16 cellular contexts compared by ENCODE assay signal in the genomic region with DNA sequence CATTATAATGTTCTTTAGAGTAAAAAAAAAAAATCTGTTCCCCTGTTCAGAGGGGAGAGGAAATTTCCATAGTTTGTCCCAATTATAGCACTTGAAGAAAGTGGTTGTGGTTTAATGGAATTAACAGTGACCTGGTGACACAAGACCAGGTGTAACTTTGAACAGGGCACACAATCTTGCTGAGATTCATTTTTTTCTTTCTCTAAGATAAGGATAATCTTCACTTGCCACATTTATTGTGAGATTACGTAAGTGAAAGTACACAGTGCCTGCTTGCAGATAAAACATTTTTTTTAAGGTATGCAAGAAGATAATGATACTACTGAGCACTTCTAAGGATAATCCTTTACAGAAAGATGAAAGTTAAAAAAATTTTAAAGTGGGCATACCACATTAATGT.
DNase-seq lines count a peak whose midpoint lies in the region; ATAC-seq, FAIRE-seq and TF ChIP-seq lines count a peak whose summit lies in the region.
"Had no signal": no experiment of that assay in that cellular context is flagged by ENCODE, and none has a peak within 500 bp of the region (broad histone marks: within the 10 kb centered on the region; RNA-seq: fewer than 3 reads in every experiment).

No MANE protein-coding gene starts in this region.

- no peak overlapping the region for H3K27ac ChIP-seq in small intestine (ENCODE audit: low read depth in 1 of 2, low read length in 1 of 2)
- H3K27ac ChIP-seq: 22Rv1, GM23248 had no signal

- no peaks in the 10 kb centered on the region for H3K9me3 ChIP-seq in small intestine (ENCODE audit: control insufficient read depth, low read depth)

- FAIRE-seq in small intestine (lab: Jason Lieb, UNC), result no peak
- FAIRE-seq: H54, HTR-8/SVneo had no signal

- DNase-seq in NCI-H146 (lab: John Stamatoyannopoulos, UW) (peak; percentile 36), NCI-H146 treated with DMSO at 0.1 percent for 48 hours (lab: John Stamatoyannopoulos, UW; ENCODE audit: unreplicated experiment) (no peak), amniotic epithelial cell (ENCODE audit: low read depth) (peak; percentile 76), fibroblast of villous mesenchyme (ENCODE audit: low read depth) (peak; percentile 70), small intestine (peak; percentile 39), NCI-H748 (lab: John Stamatoyannopoulos, UW; ENCODE audit: unreplicated experiment) (no peak)
- DNase-seq: CD8-positive, alpha-beta T cell; COR-L47; GF-D8; GM23248 had no signal

- no peak for TF ChIP-seq CTCF in fibroblast of villous mesenchyme (IDR thresholded peaks at IDR 0.05; ENCODE audit: insufficient read depth, low read depth, low read length)

- H3K27me3 ChIP-seq in small intestine (ENCODE audit: control insufficient read depth in 2 of 2, insufficient read depth in 2 of 2, low read length in 2 of 2), result no peaks in the 10 kb centered on the region

- H3K4me3 ChIP-seq in fibroblast of villous mesenchyme (ENCODE audit: low read depth, low read length) (no peak overlapping the region), small intestine (ENCODE audit: low read depth in 1 of 2, low read length in 2 of 2) (no peak overlapping the region)
- H3K4me3 ChIP-seq: GM23248 had no signal

- H3K36me3 ChIP-seq in small intestine (ENCODE audit: control insufficient read depth in 2 of 2, insufficient read depth in 2 of 2, low read length in 2 of 2), result no peaks in the 10 kb centered on the region

- no peak for ATAC-seq in GM21825 (IDR thresholded peaks at IDR 0.05; ENCODE audit: unreplicated experiment)
- ATAC-seq in GM21515 (IDR thresholded peaks at IDR 0.05; ENCODE audit: unreplicated experiment), result no peak
- ATAC-seq: CD8-positive, alpha-beta T cell; HCT116 had no signal

- 14 to 67% (median 56%) methylated on average over 1 of the region's 1 CpG for WGBS in small intestine, 3 donors

- H3K4me1 ChIP-seq in small intestine (ENCODE audit: control insufficient read depth in 2 of 2, insufficient read depth in 1 of 2, low read depth in 1 of 2, low read length in 1 of 2), result no peaks in the 10 kb centered on the region

Comparison
In these comparisons a context has a peak if more than half of its experiments do, and no peak if none do; other contexts are left out.
1. DNase-seq: peak in NCI-H146 (single experiment), amniotic epithelial cell (single experiment), fibroblast of villous mesenchyme (single experiment) and small intestine (single experiment); none in NCI-H146 treated with DMSO at 0.1 percent for 48 hours (single experiment) and NCI-H748 (single experiment).